In the genomic region with DNA sequence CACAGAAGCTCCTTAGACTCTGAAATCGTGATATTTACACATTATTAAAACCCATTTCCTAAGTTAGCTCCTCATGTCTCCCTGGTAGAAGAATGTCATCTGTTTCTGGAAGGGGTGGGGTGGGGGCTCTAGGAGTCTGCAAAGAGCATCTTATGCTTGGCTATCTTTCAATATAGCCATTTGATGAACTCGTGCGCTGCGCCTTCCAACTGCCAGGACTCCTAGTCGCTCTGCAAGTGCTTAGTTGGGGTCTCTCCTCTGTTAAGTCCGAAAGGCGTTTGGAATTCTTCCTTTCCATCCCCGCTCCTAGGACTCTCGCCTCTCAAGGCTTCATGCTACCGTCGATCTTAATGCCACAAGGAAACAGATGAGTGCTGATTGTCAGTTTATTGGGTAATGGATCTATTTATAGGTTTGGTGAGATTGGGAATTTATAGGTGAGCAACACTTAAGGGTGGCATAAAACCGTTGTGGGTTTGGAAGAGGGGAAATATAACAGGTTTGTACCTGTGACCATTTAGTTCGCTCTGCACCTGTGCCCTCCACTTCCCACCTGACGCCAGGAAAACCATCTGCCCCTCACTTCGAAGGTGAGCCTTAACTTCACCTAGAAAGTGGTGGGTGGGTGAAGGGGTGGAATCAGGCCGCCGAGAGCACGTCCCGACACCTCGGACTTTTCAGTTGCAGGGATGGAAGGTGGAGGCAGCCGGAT, we compare ENCODE assay signal across 9 cellular contexts. TPM values are rescaled to one million over a fixed set of nuclear protein-coding genes. Genes with fewer than 3 reads are reported as not detected.
DNase-seq lines count a peak whose midpoint lies in the region; ATAC-seq lines count a peak whose summit lies in the region.
"Had no signal": no experiment of that assay in that cellular context is flagged by ENCODE, and none has a peak within 500 bp of the region (broad histone marks: within the 10 kb centered on the region; RNA-seq: fewer than 3 reads in every experiment).

No MANE protein-coding gene starts in this region.

- H3K9me3 ChIP-seq in ES-I3 (ENCODE audit: control insufficient read depth, insufficient read depth, low read length), result no peaks in the 10 kb centered on the region
- no peaks in the 10 kb centered on the region for H3K9me3 ChIP-seq in iPS-20b (ENCODE audit: insufficient read depth, low read depth, low read length)
- H3K9me3 ChIP-seq in skeletal muscle tissue (ENCODE audit: control insufficient read depth in 3 of 3, low read length in 3 of 3), result no peaks in the 10 kb centered on the region

- intact Hi-C loops in activated T-helper 1 cell treated with anti-CD3 and anti-CD28 coated beads, Interleukin-12 subunit alpha, Interleukin-12 subunit beta, Interleukin-2, Interleukin-4 antibody, amounts not matched to agents 30 ng/mL and 10 ng/mL and 1 ng/mL, durations not matched to agents 14 hours and 24 hours and 36 hours (cut with micrococcal nuclease), result loop anchor here (10.0 kb wide), 1 partner anchor 342 kb away; no protein-coding TSS in a partner anchor

- H3K27me3 ChIP-seq in iPS-20b (ENCODE audit: insufficient read depth, low read length), result peaks cover 42% of the 10 kb centered on the region
- H3K27me3 ChIP-seq in skeletal muscle tissue (ENCODE audit: control insufficient read depth in 3 of 3, insufficient read depth in 3 of 3, low read length in 3 of 3), result peaks cover 21 to 35% (median 27%) of the 10 kb centered on the region in 3 donors

- no peak for DNase-seq in activated T-helper 1 cell treated with anti-CD3 and anti-CD28 coated beads, Interleukin-12 subunit alpha, Interleukin-12 subunit beta, Interleukin-2, Interleukin-4 antibody, amounts not matched to agents 30 ng/mL and 10 ng/mL and 1 ng/mL, durations not matched to agents 14 hours and 24 hours and 36 hours (ENCODE audit: low spot score)
- no peak for DNase-seq in NCI-H446 treated with DMSO at 0.1 percent for 48 hours (lab: John Stamatoyannopoulos, UW)
- DNase-seq in activated CD4-positive, CD25-positive, alpha-beta regulatory T cell treated with anti-CD3 and anti-CD28 coated beads, Interleukin-2, amount 50 U/mL, for 72 hours, result no peak
- DNase-seq: activated CD8-positive, alpha-beta T cell treated with anti-CD3 and anti-CD28 coated beads, Interleukin-2, amount 10 ng/mL, durations not matched to agents 7 days and 5 days had no signal

- peaks cover 74% of the 10 kb centered on the region for H3K27me3 Mint-ChIP-seq in activated T-helper 1 cell treated with anti-CD3 and anti-CD28 coated beads, Interleukin-12 subunit alpha, Interleukin-12 subunit beta, Interleukin-2, Interleukin-4 antibody, amounts not matched to agents 30 ng/mL and 10 ng/mL and 1 ng/mL, durations not matched to agents 14 hours and 24 hours and 36 hours (ENCODE audit: insufficient read depth)

- no peaks in the 10 kb centered on the region for H3K4me1 ChIP-seq in ES-I3 (ENCODE audit: insufficient read depth, low read length)
- 0 out of 2 replicates have a peak, but pooled peaks cover 5% of the 10 kb centered on the region for H3K4me1 ChIP-seq in iPS-20b (ENCODE audit: insufficient read depth, low read length)
- peaks cover 9 to 18% (median 9%) of the 10 kb centered on the region in 3 donors for H3K4me1 ChIP-seq in skeletal muscle tissue (ENCODE audit: control insufficient read depth in 3 of 3, insufficient read depth in 3 of 3, low read length in 3 of 3)

- H3K4me3 ChIP-seq in iPS-20b (ENCODE audit: low read length), result peak overlapping the region; percentile 69
- peak overlapping the region; percentile 37 to 50 (median 47) for H3K4me3 ChIP-seq in skeletal muscle tissue (ENCODE audit: low read length in 3 of 3)

- no peaks in the 10 kb centered on the region for H3K9me3 Mint-ChIP-seq in activated T-helper 1 cell treated with anti-CD3 and anti-CD28 coated beads, Interleukin-12 subunit alpha, Interleukin-12 subunit beta, Interleukin-2, Interleukin-4 antibody, amounts not matched to agents 30 ng/mL and 10 ng/mL and 1 ng/mL, durations not matched to agents 14 hours and 24 hours and 36 hours

- no peaks in the 10 kb centered on the region for H3K36me3 Mint-ChIP-seq in activated T-helper 1 cell treated with anti-CD3 and anti-CD28 coated beads, Interleukin-12 subunit alpha, Interleukin-12 subunit beta, Interleukin-2, Interleukin-4 antibody, amounts not matched to agents 30 ng/mL and 10 ng/mL and 1 ng/mL, durations not matched to agents 14 hours and 24 hours and 36 hours (ENCODE audit: low read depth)

- H3K4me1 Mint-ChIP-seq in activated T-helper 1 cell treated with anti-CD3 and anti-CD28 coated beads, Interleukin-12 subunit alpha, Interleukin-12 subunit beta, Interleukin-2, Interleukin-4 antibody, amounts not matched to agents 30 ng/mL and 10 ng/mL and 1 ng/mL, durations not matched to agents 14 hours and 24 hours and 36 hours (ENCODE audit: low read depth), result no peaks in the 10 kb centered on the region

- H3K27ac ChIP-seq in iPS-20b (ENCODE audit: low read length) (no peak overlapping the region), skeletal muscle tissue (ENCODE audit: low read depth, low read length) (no peak overlapping the region)

- peak overlapping the region; percentile 67; the same call in 1 of the 2 replicates for H3K9ac ChIP-seq in ES-I3 (ENCODE audit: low read depth, low read length)
- no peak overlapping the region for H3K9ac ChIP-seq in iPS-20b (ENCODE audit: low read depth, low read length)
- no peak overlapping the region for H3K9ac ChIP-seq in skeletal muscle tissue (ENCODE audit: low read depth in 1 of 3, low read length in 3 of 3)

- no peak overlapping the region for H3K27ac Mint-ChIP-seq in activated T-helper 1 cell treated with anti-CD3 and anti-CD28 coated beads, Interleukin-12 subunit alpha, Interleukin-12 subunit beta, Interleukin-2, Interleukin-4 antibody, amounts not matched to agents 30 ng/mL and 10 ng/mL and 1 ng/mL, durations not matched to agents 14 hours and 24 hours and 36 hours
- H3K27ac Mint-ChIP-seq: activated CD8-positive, alpha-beta T cell treated with anti-CD3 and anti-CD28 coated beads, Interleukin-2, amount 10 ng/mL, durations not matched to agents 7 days and 5 days had no signal

- ATAC-seq in HG03342 (IDR thresholded peaks at IDR 0.05; ENCODE audit: unreplicated experiment) (no peak), HG02588 (IDR thresholded peaks at IDR 0.05; ENCODE audit: unreplicated experiment) (no peak)

- H3K4me3 Mint-ChIP-seq in activated T-helper 1 cell treated with anti-CD3 and anti-CD28 coated beads, Interleukin-12 subunit alpha, Interleukin-12 subunit beta, Interleukin-2, Interleukin-4 antibody, amounts not matched to agents 30 ng/mL and 10 ng/mL and 1 ng/mL, durations not matched to agents 14 hours and 24 hours and 36 hours, result peak overlapping the region; percentile 4

- H3K36me3 ChIP-seq in ES-I3 (ENCODE audit: insufficient read depth, low read length) (no peaks in the 10 kb centered on the region), iPS-20b (ENCODE audit: insufficient read depth, low read depth, low read length) (no peaks in the 10 kb centered on the region), skeletal muscle tissue (ENCODE audit: control insufficient read depth in 3 of 3, insufficient read depth in 3 of 3, low read length in 3 of 3) (no peaks in the 10 kb centered on the region)

RNA-seq across cellular contexts. Expression of gene KCNH1, which starts 1.1 kb away (rescaled TPM):
- not detected in 2 replicates for total RNA-seq in activated T-helper 1 cell treated with anti-CD3 and anti-CD28 coated beads, Interleukin-12 subunit alpha, Interleukin-12 subunit beta, Interleukin-2, Interleukin-4 antibody, amounts not matched to agents 30 ng/mL and 10 ng/mL and 1 ng/mL, durations not matched to agents 14 hours and 24 hours and 36 hours
- total RNA-seq in skeletal muscle tissue, result 0.52 TPM
- total RNA-seq: activated CD8-positive, alpha-beta T cell treated with anti-CD3 and anti-CD28 coated beads, Interleukin-2, amount 10 ng/mL, durations not matched to agents 7 days and 5 days had no signal
